Comparison of ENCODE assay signal across 1 cellular context in the genomic region with DNA sequence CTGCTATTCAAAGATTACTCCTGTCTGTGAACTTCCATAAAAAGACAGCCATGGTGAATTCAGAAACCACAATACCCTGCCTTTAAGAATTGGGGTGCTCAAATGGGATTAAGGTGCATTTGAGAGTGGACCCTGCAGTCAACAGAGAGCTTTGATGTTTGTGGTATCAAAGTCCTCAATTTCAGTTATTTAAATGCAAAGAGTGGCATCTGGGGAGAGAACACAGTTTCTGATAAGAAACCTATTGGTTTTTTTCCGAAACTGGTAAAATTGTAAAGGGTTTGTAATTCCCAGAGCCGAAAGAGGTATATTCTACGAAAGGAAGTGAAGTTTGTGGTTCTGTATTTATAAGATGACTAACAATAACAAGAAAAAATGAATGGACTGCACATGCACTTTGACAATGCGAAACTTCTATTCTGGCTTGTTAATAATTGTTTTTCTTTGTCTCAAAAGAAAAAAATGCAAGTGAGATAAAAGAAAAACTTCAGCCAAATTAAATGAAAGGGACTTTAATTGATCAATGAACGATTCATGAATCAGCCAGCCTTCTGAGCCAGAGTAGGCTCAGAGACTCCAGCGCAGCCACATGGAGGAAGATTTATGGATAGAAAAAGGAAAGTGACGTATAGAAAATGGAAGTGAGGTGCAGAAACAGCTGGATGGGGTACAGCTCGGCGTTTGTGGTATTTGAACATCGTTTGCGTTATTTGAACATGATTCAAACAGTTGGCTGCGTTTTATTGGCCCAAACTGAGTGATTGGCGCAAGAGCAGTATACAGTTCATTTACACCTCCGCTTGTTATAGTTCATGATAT.
TF ChIP-seq lines count a peak whose summit lies in the region.

No MANE protein-coding gene starts in this region.

TF ChIP-seq in GM12878, 131 proteins besides CTCF, POLR2A, EP300 and RAD21 (continued from another document):
- TF ChIP-seq KDM1A (IDR thresholded peaks at IDR 0.05; ENCODE audit: borderline replicate concordance) (no peak), RBBP5 (conservative IDR thresholded peaks at IDR 0.05) (no peak), SMAD1 (IDR thresholded peaks at IDR 0.05; ENCODE audit: low read depth, partially characterized antibody) (no peak), KLF5 (IDR thresholded peaks at IDR 0.05; ENCODE audit: partially characterized antibody) (no peak), BCL11A (IDR thresholded peaks at IDR 0.05; ENCODE audit: low read depth, low read length) (peak; percentile 20; the same call in 1 of the 2 replicates), MLLT1 (IDR thresholded peaks at IDR 0.05) (peak; percentile 52; the same call in 1 of the 2 replicates), RUNX3 (IDR thresholded peaks at IDR 0.05; ENCODE audit: low read length) (no peak), NFIC (IDR thresholded peaks at IDR 0.05; ENCODE audit: low read depth, low read length) (no peak), ZNF274 (IDR thresholded peaks at IDR 0.05; ENCODE audit: insufficient read depth, insufficient read length) (no peak), IRF3 (IDR thresholded peaks at IDR 0.05) (no peak), MAX (IDR thresholded peaks at IDR 0.05; ENCODE audit: low read depth, low read length) (no peak), BRCA1 (IDR thresholded peaks at IDR 0.05; ENCODE audit: low read depth, low read length) (no peak), RB1 (IDR thresholded peaks at IDR 0.05; ENCODE audit: borderline replicate concordance) (no peak), CREM (IDR thresholded peaks at IDR 0.05; ENCODE audit: low read depth) (peak; percentile 49; the same call in 1 of the 2 replicates), IRF4 (IDR thresholded peaks at IDR 0.05; ENCODE audit: low read depth, low read length) (0 out of 2 replicates have a peak, but pooled peaks have one; percentile 3), POLR2AphosphoS5 (IDR thresholded peaks at IDR 0.05; ENCODE audit: low read length) (peak; percentile 8; the same call in 1 of the 2 replicates), IKZF2 (IDR thresholded peaks at IDR 0.05) (peak; percentile 83 to 85), TCF7 (IDR thresholded peaks at IDR 0.05; ENCODE audit: borderline replicate concordance) (peak; percentile 47; the same call in 1 of the 2 replicates), STAT3 (IDR thresholded peaks at IDR 0.05; ENCODE audit: low read depth, low read length) (no peak), NFYA (IDR thresholded peaks at IDR 0.05; ENCODE audit: borderline replicate concordance, low read depth, low read length) (no peak), SMAD5 (IDR thresholded peaks at IDR 0.05; ENCODE audit: low read depth) (no peak), CBFB (IDR thresholded peaks at IDR 0.05; ENCODE audit: low read depth) (peak; percentile 72), RELA (IDR thresholded peaks at IDR 0.05; ENCODE audit: borderline replicate concordance, partially characterized antibody) (no peak), SMARCA5 (IDR thresholded peaks at IDR 0.05) (0 out of 2 replicates have a peak, but pooled peaks have one; percentile 58), POLR2AphosphoS2 (IDR thresholded peaks at IDR 0.05; ENCODE audit: low read depth, low read length) (no peak), TAF1 (IDR thresholded peaks at IDR 0.05; ENCODE audit: borderline replicate concordance, low read depth, low read length) (no peak)
- TF ChIP-seq, protein P1, sequence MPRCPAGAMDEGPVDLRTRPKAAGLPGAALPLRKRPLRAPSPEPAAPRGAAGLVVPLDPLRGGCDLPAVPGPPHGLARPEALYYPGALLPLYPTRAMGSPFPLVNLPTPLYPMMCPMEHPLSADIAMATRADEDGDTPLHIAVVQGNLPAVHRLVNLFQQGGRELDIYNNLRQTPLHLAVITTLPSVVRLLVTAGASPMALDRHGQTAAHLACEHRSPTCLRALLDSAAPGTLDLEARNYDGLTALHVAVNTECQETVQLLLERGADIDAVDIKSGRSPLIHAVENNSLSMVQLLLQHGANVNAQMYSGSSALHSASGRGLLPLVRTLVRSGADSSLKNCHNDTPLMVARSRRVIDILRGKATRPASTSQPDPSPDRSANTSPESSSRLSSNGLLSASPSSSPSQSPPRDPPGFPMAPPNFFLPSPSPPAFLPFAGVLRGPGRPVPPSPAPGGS (IDR thresholded peaks at IDR 0.05; ENCODE audit: borderline replicate concordance, insufficient read depth, low read depth, low read length, poor library complexity, severe bottlenecking): peak; percentile 68
- TF ChIP-seq, protein P2, sequence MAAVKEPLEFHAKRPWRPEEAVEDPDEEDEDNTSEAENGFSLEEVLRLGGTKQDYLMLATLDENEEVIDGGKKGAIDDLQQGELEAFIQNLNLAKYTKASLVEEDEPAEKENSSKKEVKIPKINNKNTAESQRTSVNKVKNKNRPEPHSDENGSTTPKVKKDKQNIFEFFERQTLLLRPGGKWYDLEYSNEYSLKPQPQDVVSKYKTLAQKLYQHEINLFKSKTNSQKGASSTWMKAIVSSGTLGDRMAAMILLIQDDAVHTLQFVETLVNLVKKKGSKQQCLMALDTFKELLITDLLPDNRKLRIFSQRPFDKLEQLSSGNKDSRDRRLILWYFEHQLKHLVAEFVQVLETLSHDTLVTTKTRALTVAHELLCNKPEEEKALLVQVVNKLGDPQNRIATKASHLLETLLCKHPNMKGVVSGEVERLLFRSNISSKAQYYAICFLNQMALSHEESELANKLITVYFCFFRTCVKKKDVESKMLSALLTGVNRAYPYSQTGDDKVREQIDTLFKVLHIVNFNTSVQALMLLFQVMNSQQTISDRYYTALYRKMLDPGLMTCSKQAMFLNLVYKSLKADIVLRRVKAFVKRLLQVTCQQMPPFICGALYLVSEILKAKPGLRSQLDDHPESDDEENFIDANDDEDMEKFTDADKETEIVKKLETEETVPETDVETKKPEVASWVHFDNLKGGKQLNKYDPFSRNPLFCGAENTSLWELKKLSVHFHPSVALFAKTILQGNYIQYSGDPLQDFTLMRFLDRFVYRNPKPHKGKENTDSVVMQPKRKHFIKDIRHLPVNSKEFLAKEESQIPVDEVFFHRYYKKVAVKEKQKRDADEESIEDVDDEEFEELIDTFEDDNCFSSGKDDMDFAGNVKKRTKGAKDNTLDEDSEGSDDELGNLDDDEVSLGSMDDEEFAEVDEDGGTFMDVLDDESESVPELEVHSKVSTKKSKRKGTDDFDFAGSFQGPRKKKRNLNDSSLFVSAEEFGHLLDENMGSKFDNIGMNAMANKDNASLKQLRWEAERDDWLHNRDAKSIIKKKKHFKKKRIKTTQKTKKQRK (IDR thresholded peaks at IDR 0.05; ENCODE audit: low read depth, low read length): no peak
- TF ChIP-seq, protein P3, sequence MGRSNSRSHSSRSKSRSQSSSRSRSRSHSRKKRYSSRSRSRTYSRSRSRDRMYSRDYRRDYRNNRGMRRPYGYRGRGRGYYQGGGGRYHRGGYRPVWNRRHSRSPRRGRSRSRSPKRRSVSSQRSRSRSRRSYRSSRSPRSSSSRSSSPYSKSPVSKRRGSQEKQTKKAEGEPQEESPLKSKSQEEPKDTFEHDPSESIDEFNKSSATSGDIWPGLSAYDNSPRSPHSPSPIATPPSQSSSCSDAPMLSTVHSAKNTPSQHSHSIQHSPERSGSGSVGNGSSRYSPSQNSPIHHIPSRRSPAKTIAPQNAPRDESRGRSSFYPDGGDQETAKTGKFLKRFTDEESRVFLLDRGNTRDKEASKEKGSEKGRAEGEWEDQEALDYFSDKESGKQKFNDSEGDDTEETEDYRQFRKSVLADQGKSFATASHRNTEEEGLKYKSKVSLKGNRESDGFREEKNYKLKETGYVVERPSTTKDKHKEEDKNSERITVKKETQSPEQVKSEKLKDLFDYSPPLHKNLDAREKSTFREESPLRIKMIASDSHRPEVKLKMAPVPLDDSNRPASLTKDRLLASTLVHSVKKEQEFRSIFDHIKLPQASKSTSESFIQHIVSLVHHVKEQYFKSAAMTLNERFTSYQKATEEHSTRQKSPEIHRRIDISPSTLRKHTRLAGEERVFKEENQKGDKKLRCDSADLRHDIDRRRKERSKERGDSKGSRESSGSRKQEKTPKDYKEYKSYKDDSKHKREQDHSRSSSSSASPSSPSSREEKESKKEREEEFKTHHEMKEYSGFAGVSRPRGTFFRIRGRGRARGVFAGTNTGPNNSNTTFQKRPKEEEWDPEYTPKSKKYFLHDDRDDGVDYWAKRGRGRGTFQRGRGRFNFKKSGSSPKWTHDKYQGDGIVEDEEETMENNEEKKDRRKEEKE (IDR thresholded peaks at IDR 0.05): no peak
